ENCODE assay signal across 18 cellular contexts in genomic region chr12:52234226-52234810, GRCh38. TPM values are rescaled to one million over a fixed set of nuclear protein-coding genes. Genes with fewer than 3 reads are reported as not detected.
DNase-seq lines count a peak whose midpoint lies in the region; ATAC-seq and TF ChIP-seq lines count a peak whose summit lies in the region.
"Had no signal": no experiment of that assay in that cellular context is flagged by ENCODE, and none has a peak within 500 bp of the region (broad histone marks: within the 10 kb centered on the region; RNA-seq: fewer than 3 reads in every experiment).

No MANE protein-coding gene starts in this region.

- peak overlapping the region; percentile 96 for H3K4me3 ChIP-seq in PC-9
- peak overlapping the region in 3 of 4 donors; percentile 29 to 56 (median 39) for H3K4me3 ChIP-seq in esophagus squamous epithelium
- peak overlapping the region; percentile 95 for H3K4me3 ChIP-seq in retinal pigment epithelial cell (ENCODE audit: low read length)
- H3K4me3 ChIP-seq: SJSA1 had no signal

- peak overlapping the region; percentile 97 for H3K27ac ChIP-seq in PC-9
- peak overlapping the region in 3 of 4 donors; percentile 37 to 62 (median 58) for H3K27ac ChIP-seq in esophagus squamous epithelium
- H3K27ac ChIP-seq: esophagus muscularis mucosa, heart right ventricle, SJSA1 had no signal

- no peak overlapping the region for H2AFZ ChIP-seq in PC-9

- peak overlapping the region; percentile 99 for H3K4me2 ChIP-seq in PC-9

- DNase-seq in CD1c-positive myeloid dendritic cell (ENCODE audit: extremely low spot score) (peak; percentile 18), PC-9 (peak in 1 of 2 experiments; percentile 33), esophagus squamous epithelium (lab: John Stamatoyannopoulos, UW) (no peak), retinal pigment epithelial cell (ENCODE audit: low read depth) (no peak), NCI-H510A treated with DMSO at 0.1 percent for 48 hours (lab: John Stamatoyannopoulos, UW) (no peak), T-helper 17 cell (no peak), T-cell (no peak)
- DNase-seq: activated CD4-positive, alpha-beta memory T cell treated with anti-CD3 and anti-CD28 coated beads, Interleukin-2, amount 10 ng/mL, durations not matched to agents 7 days and 5 days; DMS79; heart right ventricle; left colon; naive thymus-derived CD8-positive, alpha-beta T cell; NCI-H1092 treated with DMSO at 0.1 percent for 48 hours; stimulated activated CD4-positive, alpha-beta T cell treated with anti-CD3 and anti-CD28 coated beads, Interleukin-2, amount 100 ng/mL, for 24 hours had no signal

- no peaks in the 10 kb centered on the region for H3K27me3 ChIP-seq in PC-9 (ENCODE audit: insufficient read depth, low read depth)
- H3K27me3 ChIP-seq in esophagus squamous epithelium = peaks cover 0 to 46% (median 0%) of the 10 kb centered on the region in 4 donors
- H3K27me3 ChIP-seq: SJSA1 had no signal

- H3K9me2 ChIP-seq in PC-9 (ENCODE audit: insufficient read depth) = no peaks in the 10 kb centered on the region

- BruUV-seq in PC-9 (replicated peaks; lab: Mats Ljungman, UMichigan) = no TSS peak

- peaks cover 79% of the 10 kb centered on the region for H3K79me2 ChIP-seq in PC-9 (ENCODE audit: low read depth)

- peaks cover 5% of the 10 kb centered on the region for H3K4me1 Mint-ChIP-seq in T-helper 17 cell
- H3K4me1 Mint-ChIP-seq in T-cell = peaks cover 0 to 2% (median 0%) of the 10 kb centered on the region in 3 donors
- H3K4me1 Mint-ChIP-seq: activated CD4-positive, alpha-beta memory T cell treated with anti-CD3 and anti-CD28 coated beads, Interleukin-2, amount 10 ng/mL, durations not matched to agents 7 days and 5 days; B cell had no signal

- TF ChIP-seq POLR2A in esophagus squamous epithelium (IDR thresholded peaks at IDR 0.05) = no peak

- H3K36me3 Mint-ChIP-seq in T-helper 17 cell (ENCODE audit: low read depth) (peaks cover 15% of the 10 kb centered on the region), T-cell (no peaks in the 10 kb centered on the region)
- H3K36me3 Mint-ChIP-seq: naive thymus-derived CD8-positive, alpha-beta T cell had no signal

- no peak for ATAC-seq in GM21360 (IDR thresholded peaks at IDR 0.05; ENCODE audit: unreplicated experiment)
- ATAC-seq in T-helper 17 cell = no peak
- no peak for ATAC-seq in T-cell (replicated peaks in 1 of 4)
- ATAC-seq: heart right ventricle; left colon; naive thymus-derived CD8-positive, alpha-beta T cell had no signal

- 81 to 85% methylated on average over 7 to 9 of the region's 10 CpGs for WGBS in esophagus squamous epithelium, 2 donors

- H3K36me3 ChIP-seq in PC-9 (ENCODE audit: low read depth) (peaks cover 51% of the 10 kb centered on the region), esophagus squamous epithelium (no peaks in the 10 kb centered on the region)
- H3K36me3 ChIP-seq: esophagus muscularis mucosa, heart right ventricle, SJSA1 had no signal

- H3K27ac Mint-ChIP-seq in T-helper 17 cell = no peak overlapping the region
- H3K27ac Mint-ChIP-seq in T-cell = peak overlapping the region in 1 of 2 donors; percentile 36
- H3K27ac Mint-ChIP-seq: activated CD4-positive, alpha-beta memory T cell treated with anti-CD3 and anti-CD28 coated beads, Interleukin-2, amount 10 ng/mL, durations not matched to agents 7 days and 5 days; B cell had no signal

- CTCF ChIA-PET in PC-9 (lab: Charles Lee) = no interaction called here
- CTCF ChIA-PET in T-cell (lab: Charles Lee) = interaction anchor here in 1 of 2 donors (0.6 kb wide), 1 partner anchor 9 kb away, joined by 3 read pairs; no protein-coding TSS in a partner anchor

- POLR2A ChIA-PET in PC-9 (lab: Charles Lee; ENCODE audit: unreplicated experiment) (interaction anchor here (0.6 to 3.2 kb wide), 4 partner anchors 9 to 74 kb away, joined by 3 to 34 read pairs (median 4); no protein-coding TSS in a partner anchor), T-cell (lab: Charles Lee) (no interaction called here)

- H4K20me1 ChIP-seq in PC-9 (ENCODE audit: insufficient read depth) = peaks cover 59% of the 10 kb centered on the region

- TF ChIP-seq CTCF in PC-9 (conservative IDR thresholded peaks at IDR 0.05) = no peak
- TF ChIP-seq CTCF in esophagus squamous epithelium (IDR thresholded peaks at IDR 0.05) = no peak
- no peak for TF ChIP-seq CTCF in retinal pigment epithelial cell (conservative IDR thresholded peaks at IDR 0.05; ENCODE audit: low read depth, low read length)

- intact Hi-C loops in PC-9 (cut with micrococcal nuclease; ENCODE audit: unreplicated experiment) = loop anchor here (5.0 kb wide), 2 partner anchors 638 to 713 kb away; partner anchors contain the start of gene KRT18
- intact Hi-C loops in esophagus squamous epithelium (cut with DNase I) = no loop called here

- H3K27me3 Mint-ChIP-seq in T-helper 17 cell (peaks cover 62% of the 10 kb centered on the region), T-cell (peaks cover 46 to 54% of the 10 kb centered on the region in 2 donors)

- H3K9me3 Mint-ChIP-seq in T-cell = no peaks in the 10 kb centered on the region
- H3K9me3 Mint-ChIP-seq: activated CD4-positive, alpha-beta memory T cell treated with anti-CD3 and anti-CD28 coated beads, Interleukin-2, amount 10 ng/mL, durations not matched to agents 7 days and 5 days; naive thymus-derived CD8-positive, alpha-beta T cell had no signal

- H3K4me3 Mint-ChIP-seq in T-helper 17 cell = no peak overlapping the region
- no peak overlapping the region for H3K4me3 Mint-ChIP-seq in T-cell
- H3K4me3 Mint-ChIP-seq: activated CD4-positive, alpha-beta memory T cell treated with anti-CD3 and anti-CD28 coated beads, Interleukin-2, amount 10 ng/mL, durations not matched to agents 7 days and 5 days; B cell; naive thymus-derived CD8-positive, alpha-beta T cell had no signal

- H3K9me3 ChIP-seq in PC-9 (ENCODE audit: insufficient read depth, low read depth) = no peaks in the 10 kb centered on the region
- no peaks in the 10 kb centered on the region for H3K9me3 ChIP-seq in esophagus squamous epithelium
- no peaks in the 10 kb centered on the region for H3K9me3 ChIP-seq in T-helper 17 cell (ENCODE audit: control insufficient read depth, low read length, poor library complexity, severe bottlenecking)
- H3K9me3 ChIP-seq: esophagus muscularis mucosa, heart right ventricle, SJSA1 had no signal

- H3K4me1 ChIP-seq in PC-9 (replicated peaks; ENCODE audit: insufficient read depth) (peaks cover 68% of the 10 kb centered on the region), esophagus squamous epithelium (peaks cover 28 to 79% (median 30%) of the 10 kb centered on the region in 3 donors)

- H3F3A ChIP-seq in PC-9 (ENCODE audit: insufficient read depth, low read depth) = peaks cover 84% of the 10 kb centered on the region

RNA-seq across cellular contexts. Expression of gene KRT7, which starts 1.3 kb away (rescaled TPM):
- total RNA-seq in PC-9 (2021) (3,783 and 4,555 TPM in 2 replicates), esophagus squamous epithelium (100 to 1,000 TPM in 1 of 4 donors, 10 to 100 TPM in 3; 18.7 to 118 (median 64.4) TPM), T-helper 17 cell (under 1 TPM in 1 of 2 donors, not detected in 1; 0.70 TPM), T-cell (1 to 10 TPM in 3 of 5 donors, not detected in 2; 2.7 to 3.8 (median 3.3) TPM)
- total RNA-seq: B cell; naive thymus-derived CD8-positive, alpha-beta T cell had no signal

RNA-seq across cellular contexts. Expression of gene KRT86, which starts 40.1 kb away (rescaled TPM):
- total RNA-seq in PC-9 (2021) (2.7 and 5.7 TPM in 2 replicates), esophagus squamous epithelium (not detected), T-helper 17 cell (under 1 TPM in 1 of 2 donors, not detected in 1; 0.21 TPM), T-cell (under 1 TPM in 1 of 5 donors, not detected in 4; 0.35 TPM)
- total RNA-seq: B cell; naive thymus-derived CD8-positive, alpha-beta T cell had no signal

RNA-seq across cellular contexts. Expression of gene KRT80, which starts 42.5 kb away (rescaled TPM):
- 84.1 and 94.9 TPM in 2 replicates for total RNA-seq in PC-9 (2021)
- 10 to 100 TPM; 11.4 to 39.6 (median 16.5) TPM for total RNA-seq in esophagus squamous epithelium
- total RNA-seq in T-helper 17 cell = not detected
- under 1 TPM in 2 of 5 donors, not detected in 3; 0.09 to 0.12 TPM for total RNA-seq in T-cell
- total RNA-seq: activated CD4-positive, alpha-beta memory T cell treated with anti-CD3 and anti-CD28 coated beads, Interleukin-2, amount 10 ng/mL, durations not matched to agents 7 days and 5 days; B cell; naive thymus-derived CD8-positive, alpha-beta T cell had no signal

RNA-seq across cellular contexts. Expression of gene KRT81, which starts 57.0 kb away (rescaled TPM):
- 2.5 and 4.3 TPM in 2 replicates for total RNA-seq in PC-9 (2021)
- not detected for total RNA-seq in esophagus squamous epithelium
- total RNA-seq in T-helper 17 cell = not detected
- 1 to 10 TPM in 1 of 5 donors, under 1 TPM in 2, not detected in 2; 0.30 to 1.0 (median 0.76) TPM for total RNA-seq in T-cell
- total RNA-seq: activated CD4-positive, alpha-beta memory T cell treated with anti-CD3 and anti-CD28 coated beads, Interleukin-2, amount 10 ng/mL, durations not matched to agents 7 days and 5 days; B cell; heart right ventricle; left colon; naive thymus-derived CD8-positive, alpha-beta T cell had no signal

Comparison
In these comparisons a context has a peak if more than half of its experiments do, and no peak if none do; other contexts are left out.
1. H3K4me3 ChIP-seq: peak in every context shown above with its lines; median percentile 96 in PC-9; 95 in retinal pigment epithelial cell; 39 in esophagus squamous epithelium.
2. RNA of gene KRT7, which starts 1.3 kb away (total RNA-seq): 3,783 to 4,555 TPM in PC-9; 18.7 to 118 TPM in esophagus squamous epithelium, 2.7 to 3.8 TPM in T-cell and 0.70 TPM in T-helper 17 cell; every median in the first group is over 10 times any median in the second.
3. RNA of gene KRT80, which starts 42.5 kb away (total RNA-seq): 84.1 to 94.9 TPM in PC-9 and 11.4 to 39.6 TPM in esophagus squamous epithelium; 0.09 to 0.12 TPM in T-cell and not detected in T-helper 17 cell; every median in the first group is over 10 times any median in the second.